28 cellular contexts compared by ENCODE assay signal in genomic region chr6:65221153-65221552, GRCh38.
"Had no signal": no experiment of that assay in that cellular context is flagged by ENCODE, and none has a peak within 500 bp of the region (broad histone marks: within the 10 kb centered on the region; RNA-seq: fewer than 3 reads in every experiment).

No MANE protein-coding gene starts in this region.

- H3K4me1 ChIP-seq: colonic mucosa, esophagus muscularis mucosa, esophagus squamous epithelium, foreskin keratinocyte, gastrocnemius medialis, gastroesophageal sphincter, heart left ventricle, heart right ventricle had no signal

- FAIRE-seq: colon, endometrium, endothelial cell of umbilical vein, frontal cortex had no signal

- H3K36me3 ChIP-seq: colonic mucosa, esophagus muscularis mucosa, esophagus squamous epithelium, gastrocnemius medialis, gastroesophageal sphincter, heart left ventricle, heart right ventricle had no signal

- H3K4me3 ChIP-seq: colonic mucosa, coronary artery, dorsolateral prefrontal cortex, esophagus muscularis mucosa, esophagus squamous epithelium, gastrocnemius medialis, gastroesophageal sphincter, heart left ventricle, heart right ventricle had no signal

- H3K27ac ChIP-seq: colonic mucosa, coronary artery, dorsolateral prefrontal cortex, epithelial cell of prostate, esophagus muscularis mucosa, esophagus squamous epithelium, foreskin keratinocyte, gastrocnemius medialis, gastroesophageal sphincter, heart left ventricle, heart right ventricle had no signal

- H3K9me3 ChIP-seq: colonic mucosa, esophagus muscularis mucosa, gastrocnemius medialis, gastroesophageal sphincter had no signal

- DNase-seq: colonic mucosa; cortex of kidney; dermis blood vessel endothelial cell; dorsolateral prefrontal cortex; effector CD4-positive, alpha-beta T cell; effector CD8-positive, alpha-beta T cell; effector memory CD4-positive, alpha-beta T cell; effector memory CD8-positive, alpha-beta T cell; endodermal cell; erythroblast; esophagus squamous epithelium; foreskin fibroblast; foreskin keratinocyte; foreskin melanocyte; gastrocnemius medialis; glutamatergic neuron; head of caudate nucleus; heart left ventricle; heart right ventricle had no signal

- ATAC-seq: effector memory CD8-positive, alpha-beta T cell; esophagus mucosa; foreskin keratinocyte; gastrocnemius medialis; gastroesophageal sphincter; heart left ventricle; heart right ventricle had no signal

- H3K27me3 ChIP-seq: colonic mucosa, dorsolateral prefrontal cortex, esophagus muscularis mucosa, esophagus squamous epithelium, foreskin keratinocyte, gastrocnemius medialis, gastroesophageal sphincter, heart left ventricle, heart right ventricle had no signal
